ENCODE assay signal across 1 cellular context in genomic region chr2:112941753-112942653, GRCh38.
A peak's percentile ranks its signal among the peaks of the same experiment; 100 is the strongest.
TF ChIP-seq lines count a peak whose summit lies in the region.

No MANE protein-coding gene starts in this region.

TF ChIP-seq in HepG2, 621 proteins besides CTCF, POLR2A, EP300 and RAD21 (continued from another document):
- no peak for TF ChIP-seq ZNF24 (IDR thresholded peaks at IDR 0.05)
- no peak; the same call in 1 of the 2 replicates for TF ChIP-seq CBX5 (CRISPR knock-in tag; IDR thresholded peaks at IDR 0.05; ENCODE audit: borderline replicate concordance)
- no peak for TF ChIP-seq ZEB1 (IDR thresholded peaks at IDR 0.05; ENCODE audit: insufficient replicate concordance, low read depth)
- no peak for TF ChIP-seq BCL6 (CRISPR knock-in tag; IDR thresholded peaks at IDR 0.05)
- TF ChIP-seq ZNF576 (CRISPR knock-in tag; IDR thresholded peaks at IDR 0.05) = no peak
- no peak for TF ChIP-seq AKAP8 (CRISPR knock-in tag; IDR thresholded peaks at IDR 0.05)
- no peak for TF ChIP-seq KLF12 (CRISPR knock-in tag; IDR thresholded peaks at IDR 0.05; ENCODE audit: borderline replicate concordance)
- no peak for TF ChIP-seq ZFP36 (IDR thresholded peaks at IDR 0.05; ENCODE audit: borderline replicate concordance, low read depth, low read length, partially characterized antibody)
- peak; percentile 96 for TF ChIP-seq STAG1 (CRISPR knock-in tag; IDR thresholded peaks at IDR 0.05)
- peak; percentile 11 for TF ChIP-seq ZNF883 (CRISPR knock-in tag; IDR thresholded peaks at IDR 0.05; ENCODE audit: not compliant biosample characterization)
